In the genomic region with DNA sequence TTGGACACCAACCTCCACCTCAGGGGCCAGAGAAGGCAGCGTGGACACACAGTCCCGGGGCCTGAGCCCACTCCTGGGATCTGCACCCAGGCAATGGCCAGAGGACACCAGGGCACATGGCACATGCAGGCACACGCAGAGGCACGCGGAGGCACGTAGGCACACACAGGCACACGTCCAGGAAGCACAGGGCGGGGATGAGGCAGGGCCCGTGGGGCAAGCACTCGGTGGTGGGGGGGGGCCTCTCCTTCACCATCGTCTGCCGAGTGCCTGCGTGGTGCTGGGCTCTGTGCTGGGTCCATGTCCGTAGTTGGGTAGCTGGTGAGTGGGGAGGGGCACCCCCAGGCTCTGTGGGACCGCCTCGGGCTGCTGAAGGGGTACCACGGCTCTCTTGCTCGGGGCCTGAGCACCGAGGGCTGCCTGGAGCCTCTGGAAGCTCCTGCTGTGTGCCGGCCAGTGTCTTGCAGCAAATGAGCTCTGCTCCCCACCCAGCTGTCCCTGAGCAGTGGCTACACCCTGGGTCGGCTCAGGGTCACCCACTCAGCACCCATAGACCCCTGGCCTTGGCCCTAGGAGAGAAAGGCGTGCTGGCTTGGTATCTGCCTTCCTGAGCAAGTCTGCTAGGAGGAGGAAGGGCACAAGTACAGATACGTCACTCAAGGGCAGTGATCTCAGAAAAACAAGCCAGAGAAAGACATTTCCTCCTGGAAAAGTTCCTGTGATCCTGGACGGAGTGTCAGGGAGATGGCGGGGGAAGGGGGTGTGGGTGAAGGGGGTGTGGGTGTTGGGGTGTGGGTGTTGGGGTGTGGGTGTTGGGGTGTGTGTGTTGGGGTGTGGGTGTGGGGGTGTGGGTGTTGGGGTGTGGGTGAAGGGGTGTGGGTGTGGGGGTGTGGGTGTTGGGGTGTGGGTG, we compare ENCODE assay signal across 9 cellular contexts. TPM values are rescaled to one million over a fixed set of nuclear protein-coding genes. Genes with fewer than 3 reads are reported as not detected.
DNase-seq lines count a peak whose midpoint lies in the region; ATAC-seq, FAIRE-seq and TF ChIP-seq lines count a peak whose summit lies in the region.
"Had no signal": no experiment of that assay in that cellular context is flagged by ENCODE, and none has a peak within 500 bp of the region (broad histone marks: within the 10 kb centered on the region; RNA-seq: fewer than 3 reads in every experiment).

No MANE protein-coding gene starts in this region.

- ATAC-seq in Right ventricle myocardium inferior: peak; percentile 18
- ATAC-seq in left colon: peak; percentile 81
- ATAC-seq in upper lobe of right lung: peak; percentile 7
- no peak for ATAC-seq in GM21825 (IDR thresholded peaks at IDR 0.05; ENCODE audit: unreplicated experiment)

- 7 to 54% (median 50%) methylated on average over 2 to 25 of the region's 25 CpGs for WGBS in adrenal gland, 4 donors

- no peaks in the 10 kb centered on the region for H3F3A ChIP-seq in MM.1S (ENCODE audit: insufficient read depth, low read length)

- H3K27ac ChIP-seq in right atrium auricular region (no peak overlapping the region), adrenal gland (peak overlapping the region in 4 of 5 donors; percentile 66 to 88 (median 81)), upper lobe of right lung (peak overlapping the region; percentile 30), MM.1S (ENCODE audit: low read length) (no peak overlapping the region)

- no peak for FAIRE-seq in D721Med (lab: Jason Lieb, UNC)

- H3K9me2 ChIP-seq in MM.1S (replicated peaks; ENCODE audit: insufficient read depth, low read length): no peaks in the 10 kb centered on the region

- no peaks in the 10 kb centered on the region for H3K27me3 ChIP-seq in right atrium auricular region
- H3K27me3 ChIP-seq in adrenal gland: no peaks in the 10 kb centered on the region
- no peaks in the 10 kb centered on the region for H3K27me3 ChIP-seq in upper lobe of right lung
- H3K27me3 ChIP-seq in MM.1S (replicated peaks; ENCODE audit: insufficient read depth, low read length): no peaks in the 10 kb centered on the region

- H4K20me1 ChIP-seq in MM.1S (ENCODE audit: insufficient read depth, low read length): no peaks in the 10 kb centered on the region

- H3K9ac ChIP-seq in MM.1S (ENCODE audit: low read length): no peak overlapping the region

- peaks cover 0 to 21% of the 10 kb centered on the region in 2 donors for H3K4me1 ChIP-seq in right atrium auricular region
- peaks cover 0 to 4% of the 10 kb centered on the region in 2 donors for H3K4me1 ChIP-seq in adrenal gland (replicated peaks in 1 of 2)
- H3K4me1 ChIP-seq in upper lobe of right lung: no peaks in the 10 kb centered on the region
- H3K4me1 ChIP-seq in MM.1S (ENCODE audit: low read length): no peaks in the 10 kb centered on the region

- H3K4me3 ChIP-seq in right atrium auricular region (no peak overlapping the region), adrenal gland (no peak overlapping the region), upper lobe of right lung (no peak overlapping the region), MM.1S (ENCODE audit: low read length) (no peak overlapping the region)
- H3K4me3 ChIP-seq: lung had no signal

- no peak for TF ChIP-seq CTCF in right atrium auricular region (IDR thresholded peaks at IDR 0.05)
- TF ChIP-seq CTCF in adrenal gland (IDR thresholded peaks at IDR 0.05): no peak
- no peak for TF ChIP-seq CTCF in upper lobe of right lung (IDR thresholded peaks at IDR 0.05)
- TF ChIP-seq CTCF in D721Med (IDR thresholded peaks at IDR 0.05; ENCODE audit: insufficient read depth, missing control alignments): no peak
- no peak for TF ChIP-seq CTCF in MM.1S (IDR thresholded peaks at IDR 0.05; ENCODE audit: low read length)

- H3K4me2 ChIP-seq in MM.1S (ENCODE audit: low read depth, low read length): no peak overlapping the region

- DNase-seq in Right ventricle myocardium inferior (ENCODE audit: missing footprints): peak; percentile 66
- DNase-seq in right atrium auricular region (ENCODE audit: low spot score): no peak
- DNase-seq in adrenal gland: peak; percentile 51 to 85 (median 72)
- DNase-seq in left colon: peak in 1 of 2 donors; percentile 8
- peak; percentile 64 for DNase-seq in upper lobe of right lung
- DNase-seq in D721Med (ENCODE audit: insufficient read length, low spot score): no peak
- DNase-seq in MM.1S: no peak

- H3K36me3 ChIP-seq in right atrium auricular region: no peaks in the 10 kb centered on the region
- H3K36me3 ChIP-seq in adrenal gland (replicated peaks in 1 of 2): no peaks in the 10 kb centered on the region
- no peaks in the 10 kb centered on the region for H3K36me3 ChIP-seq in upper lobe of right lung
- H3K36me3 ChIP-seq in MM.1S (replicated peaks; ENCODE audit: insufficient read depth, low read length): no peaks in the 10 kb centered on the region

- intact Hi-C loops in Right ventricle myocardium inferior (cut with DNase I) (no loop called here), adrenal gland (cut with DNase I) (no loop called here), left colon (cut with DNase I, micrococcal nuclease) (no loop called here), upper lobe of right lung (cut with DNase I) (no loop called here)

- no peak overlapping the region for H2AFZ ChIP-seq in MM.1S (ENCODE audit: low read length)

- H3K9me3 ChIP-seq in right atrium auricular region (no peaks in the 10 kb centered on the region), adrenal gland (replicated peaks in 1 of 3) (no peaks in the 10 kb centered on the region), upper lobe of right lung (no peaks in the 10 kb centered on the region), MM.1S (replicated peaks; ENCODE audit: insufficient read depth, low read length) (no peaks in the 10 kb centered on the region)

- H3K79me2 ChIP-seq in MM.1S (ENCODE audit: low read length): no peaks in the 10 kb centered on the region

- no peak for TF ChIP-seq POLR2A in adrenal gland (IDR thresholded peaks at IDR 0.05)

RNA-seq across cellular contexts. Expression of gene RTP5, which starts 26.5 kb away (rescaled TPM):
- not detected for total RNA-seq in Right ventricle myocardium inferior
- not detected for total RNA-seq in right atrium auricular region
- total RNA-seq in adrenal gland: under 1 TPM in 1 of 8 donors, not detected in 7; 0.11 TPM
- polyA plus RNA-seq in adrenal gland: under 1 TPM in 2 of 3 donors, not detected in 1; 0.07 to 0.56 TPM
- total RNA-seq in left colon: not detected
- not detected for total RNA-seq in upper lobe of right lung

RNA-seq across cellular contexts. Expression of gene PDCD1, which starts 37.3 kb away (rescaled TPM):
- total RNA-seq in Right ventricle myocardium inferior: 1.2 TPM
- total RNA-seq in right atrium auricular region: 10 to 100 TPM in 1 of 2 donors, 1 to 10 TPM in 1; 1.0 to 17.5 TPM
- under 1 TPM in 6 of 8 donors, not detected in 2; 0.23 to 0.84 (median 0.32) TPM for total RNA-seq in adrenal gland
- 1 to 10 TPM in 1 of 3 donors, under 1 TPM in 1, not detected in 1; 0.81 to 2.0 TPM for polyA plus RNA-seq in adrenal gland
- total RNA-seq in left colon: under 1 TPM in 1 of 2 donors, not detected in 1; 0.36 TPM
- 1.8 TPM for total RNA-seq in upper lobe of right lung

Comparison
In these comparisons a context has a peak if more than half of its experiments do, and no peak if none do; other contexts are left out.
1. DNase-seq: peak in Right ventricle myocardium inferior (single experiment), adrenal gland (7 of 7) and upper lobe of right lung (single experiment); none in right atrium auricular region (single experiment), D721Med (single experiment) and MM.1S (single experiment).
2. H3K27ac ChIP-seq: peak in adrenal gland (4 of 5) and upper lobe of right lung (single experiment); none in right atrium auricular region (0 of 2) and MM.1S (single experiment).